In the genomic region with DNA sequence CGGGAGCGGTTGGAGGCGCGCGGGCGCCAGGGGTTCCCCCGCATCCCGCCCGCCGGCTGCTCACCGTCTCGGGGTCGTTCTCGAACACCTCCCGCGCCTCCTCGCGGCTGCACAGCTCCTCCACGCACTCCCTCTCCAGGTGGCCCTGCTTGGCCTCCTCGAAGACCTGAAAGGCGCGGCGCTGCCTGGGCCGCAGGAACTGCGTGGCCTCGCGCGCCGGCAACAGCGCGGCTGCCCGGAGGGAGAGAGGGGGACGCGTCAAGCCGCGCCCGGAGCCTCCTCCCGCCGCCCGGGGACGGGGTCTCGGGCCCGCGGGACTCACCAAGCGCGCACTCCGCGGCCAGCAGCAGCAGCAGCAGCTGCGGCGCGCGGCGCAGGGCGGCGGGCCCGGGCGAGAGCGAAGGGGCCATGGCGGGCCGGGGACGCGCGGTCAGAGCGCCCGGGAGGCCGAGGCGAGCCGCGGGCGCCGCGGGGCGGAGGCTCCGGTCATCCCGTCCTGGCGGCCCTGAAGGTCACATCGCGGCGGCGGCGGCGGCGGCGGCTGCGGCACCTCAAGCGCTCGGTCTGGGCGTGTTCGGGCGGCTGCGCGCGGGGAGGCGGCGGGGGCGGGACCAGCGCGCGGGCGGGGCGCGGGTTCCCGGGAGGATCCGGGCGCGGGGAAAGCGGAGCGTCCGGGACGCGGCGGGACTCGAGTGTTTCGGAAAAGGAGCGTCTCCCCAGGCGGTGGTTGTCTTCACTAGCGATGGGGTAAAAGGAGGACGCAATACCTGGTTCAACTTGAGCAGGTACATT, we compare ENCODE assay signal across 8 cellular contexts. TPM values are rescaled to one million over a fixed set of nuclear protein-coding genes. Genes with fewer than 3 reads are reported as not detected.
DNase-seq lines count a peak whose midpoint lies in the region; ATAC-seq and TF ChIP-seq lines count a peak whose summit lies in the region.

A gene (minus strand): TSS at position 566 of the 792 bp plus-strand sequence. CDS start 156 bp downstream, at position 410.

- H3K27ac ChIP-seq in adrenal gland = peak within 1 kb of the TSS in 4 of 5 donors; percentile 45 to 88 (median 68)
- H3K27ac ChIP-seq in trophoblast cell (ENCODE audit: low read depth, low read length) = peak within 1 kb of the TSS; percentile 27

- H4K12ac ChIP-seq in trophoblast cell (ENCODE audit: low read depth, low read length) = peak within 1 kb of the TSS; percentile 22

- no peaks in the 10 kb centered on the region for H3K9me3 ChIP-seq in MG63
- no peaks in the 10 kb centered on the region for H3K9me3 ChIP-seq in adrenal gland (replicated peaks in 1 of 3)
- H3K9me3 ChIP-seq in trophoblast cell (ENCODE audit: insufficient read depth, low read depth, low read length) = peaks cover 7% of the 10 kb centered on the region

- H3K4ac ChIP-seq in trophoblast cell (ENCODE audit: low read depth, low read length) = no peak within 1 kb of the TSS

- H3K79me2 ChIP-seq in trophoblast cell (ENCODE audit: control insufficient read depth, insufficient read depth, low read length, poor library complexity) = peaks cover 4% of the 10 kb centered on the region

- no peak within 1 kb of the TSS for H2AK5ac ChIP-seq in trophoblast cell (ENCODE audit: low read length)

- H3K14ac ChIP-seq in trophoblast cell (ENCODE audit: low read length) = peak within 1 kb of the TSS; percentile 64

- no peaks in the 10 kb centered on the region for H3K27me3 ChIP-seq in MG63
- H3K27me3 ChIP-seq in adrenal gland = no peaks in the 10 kb centered on the region
- H3K27me3 ChIP-seq in trophoblast cell (ENCODE audit: insufficient read depth, low read length) = peaks cover 20% of the 10 kb centered on the region

- H3K18ac ChIP-seq in trophoblast cell (ENCODE audit: low read length) = peak within 1 kb of the TSS; percentile 78

- H3K9ac ChIP-seq in trophoblast cell (ENCODE audit: low read length) = peak within 1 kb of the TSS; percentile 81

- TF ChIP-seq CTCF in adrenal gland (IDR thresholded peaks at IDR 0.05) = no peak

- H3K4me1 ChIP-seq in adrenal gland (replicated peaks in 1 of 2) (peaks cover 6 to 16% of the 10 kb centered on the region in 2 donors), trophoblast cell (ENCODE audit: control insufficient read depth in 1 of 2, insufficient read depth in 2 of 2, low read length in 2 of 2) (peaks cover 21 to 26% of the 10 kb centered on the region in 2 experiments)

- peak within 1 kb of the TSS; percentile 95 for H3K4me2 ChIP-seq in trophoblast cell (ENCODE audit: low read length)

- H2BK120ac ChIP-seq in trophoblast cell (ENCODE audit: insufficient read depth, low read length, poor library complexity) = no peak within 1 kb of the TSS

- peak within 1 kb of the TSS; percentile 72 for H4K8ac ChIP-seq in trophoblast cell (ENCODE audit: low read depth, low read length)

- no peak within 1 kb of the TSS for H2BK5ac ChIP-seq in trophoblast cell (ENCODE audit: low read depth, low read length, poor library complexity)

- peaks cover 44% of the 10 kb centered on the region for H3K36me3 ChIP-seq in MG63
- H3K36me3 ChIP-seq in adrenal gland (replicated peaks in 1 of 2) = no peaks in the 10 kb centered on the region
- no peaks in the 10 kb centered on the region for H3K36me3 ChIP-seq in trophoblast cell (ENCODE audit: control insufficient read depth in 1 of 2, insufficient read depth in 2 of 2, low read length in 2 of 2)

- H2BK12ac ChIP-seq in trophoblast cell (ENCODE audit: low read length) = peak within 1 kb of the TSS; percentile 8

- ATAC-seq in left cardiac atrium (peak; percentile 56 to 72), GM18519 (IDR thresholded peaks at IDR 0.05; ENCODE audit: low FRiP score, unreplicated experiment) (no peak)

- no peak within 1 kb of the TSS for H3K23ac ChIP-seq in trophoblast cell (ENCODE audit: low read length)

- 0 to 2% (median 1%) methylated on average over 22 to 118 of the region's 118 CpGs for WGBS in adrenal gland, 4 donors
- no CpG with 5 or more reads among the region's 118 CpGs for WGBS in trophoblast cell (ENCODE audit: extremely low coverage, insufficient coverage, insufficient read length)

- H3K79me1 ChIP-seq in trophoblast cell (ENCODE audit: low read length) = peaks cover 5% of the 10 kb centered on the region

- no peak for TF ChIP-seq POLR2A in adrenal gland (IDR thresholded peaks at IDR 0.05)

- H2AFZ ChIP-seq in trophoblast cell (ENCODE audit: insufficient read depth, low read length, poor library complexity) = peak within 1 kb of the TSS; percentile 57

- DNase-seq in NCI-H2196 (lab: John Stamatoyannopoulos, UW; ENCODE audit: unreplicated experiment) (peak; percentile 8), NCI-H2196 treated with DMSO at 0.1 percent for 48 hours (lab: John Stamatoyannopoulos, UW; ENCODE audit: unreplicated experiment) (no peak), MG63 (peak; percentile 72), adrenal gland (peak in 6 of 7 donors; percentile 52 to 72 (median 68)), left cardiac atrium (peak; percentile 72), trophoblast cell (peak in 1 of 2 donors; percentile 12), cortex of kidney (lab: John Stamatoyannopoulos, UW) (no peak)

- intact Hi-C loops in adrenal gland (cut with DNase I) = no loop called here
- intact Hi-C loops in left cardiac atrium (cut with DNase I) = loop anchor here in 1 of 2 donors (5.0 kb wide), 2 partner anchors 39 to 46 kb away; no protein-coding TSS in a partner anchor

- H4K91ac ChIP-seq in trophoblast cell (ENCODE audit: low read depth, low read length) = peak within 1 kb of the TSS; percentile 82

- H3K4me3 ChIP-seq in MG63 = peak within 1 kb of the TSS; percentile 85
- peak within 1 kb of the TSS in 2 of 4 donors; percentile 50 to 75 for H3K4me3 ChIP-seq in adrenal gland
- peak within 1 kb of the TSS; percentile 78 for H3K4me3 ChIP-seq in trophoblast cell (ENCODE audit: low read depth, low read length)

RNA-seq across cellular contexts. Expression of the gene that starts here (rescaled TPM):
- total RNA-seq in MG63 (2014; rRNA removed; shearing (Covaris generic); ENCODE audit: low replicate concordance) = 332 and 394 TPM in 2 replicates
- total RNA-seq in adrenal gland = 100 to 1,000 TPM in 2 of 8 donors, 10 to 100 TPM in 6; 33.6 to 109 (median 82.9) TPM
- polyA plus RNA-seq in adrenal gland = 10 to 100 TPM in 2 of 3 donors, 1 to 10 TPM in 1; 7.1 to 90.5 (median 90.4) TPM
- total RNA-seq in left cardiac atrium = 100 to 1,000 TPM; 165 to 175 TPM
- 15.7 and 17.6 TPM in 2 replicates for polyA plus RNA-seq in trophoblast cell (2013)

Comparison
In these comparisons a context has a peak if more than half of its experiments do, and no peak if none do; other contexts are left out.
1. DNase-seq: peak in NCI-H2196 (single experiment), MG63 (single experiment), adrenal gland (6 of 7) and left cardiac atrium (single experiment); none in NCI-H2196 treated with DMSO at 0.1 percent for 48 hours (single experiment) and cortex of kidney (single experiment).